ENCODE assay signal across 8 cellular contexts in genomic region chr22:50276143-50276542, GRCh38. TPM values are rescaled to one million over a fixed set of nuclear protein-coding genes. Genes with fewer than 3 reads are reported as not detected.
DNase-seq lines count a peak whose midpoint lies in the region; ATAC-seq and TF ChIP-seq lines count a peak whose summit lies in the region.

No MANE protein-coding gene starts in this region.

- H3K27me3 ChIP-seq in A673 (replicated peaks; ENCODE audit: insufficient read depth, low read depth, low read length, poor library complexity): no peaks in the 10 kb centered on the region
- no peaks in the 10 kb centered on the region for H3K27me3 ChIP-seq in esophagus (ENCODE audit: control insufficient read depth in 1 of 2, insufficient read depth in 2 of 2, low read length in 2 of 2)
- no peaks in the 10 kb centered on the region for H3K27me3 ChIP-seq in naive thymus-derived CD4-positive, alpha-beta T cell (ENCODE audit: control insufficient read depth in 2 of 2, insufficient read depth in 2 of 2, low read length in 2 of 2)

- DNase-seq in A673 (ENCODE audit: low spot score) (peak; percentile 66), WTC11 (ENCODE audit: low spot score) (peak; percentile 39), NCI-H524 (lab: John Stamatoyannopoulos, UW) (no peak)
- peak in 2 of 9 donors; percentile 22 to 27 for DNase-seq in naive thymus-derived CD4-positive, alpha-beta T cell

- no peaks in the 10 kb centered on the region for H3K9me3 Mint-ChIP-seq in WTC11
- no peaks in the 10 kb centered on the region for H3K9me3 Mint-ChIP-seq in naive thymus-derived CD4-positive, alpha-beta T cell

- no peak overlapping the region for H3K4me3 Mint-ChIP-seq in WTC11
- H3K4me3 Mint-ChIP-seq in naive thymus-derived CD4-positive, alpha-beta T cell: no peak overlapping the region

- H3K27ac Mint-ChIP-seq in WTC11: no peak overlapping the region
- H3K27ac Mint-ChIP-seq in naive thymus-derived CD4-positive, alpha-beta T cell: no peak overlapping the region

- CTCF ChIA-PET in A673 (lab: Charles Lee) (interaction anchor here (0.5 to 1.3 kb wide), 11 partner anchors 13 to 409 kb away, joined by 3 to 15 read pairs (median 5); no protein-coding TSS in a partner anchor), WTC11 (lab: Charles Lee) (interaction anchor here (0.6 to 2.4 kb wide), 14 partner anchors 9 to 326 kb away, joined by 3 to 37 read pairs (median 5); partner anchors contain the start of genes DENND6B and MAPK12)
- CTCF ChIA-PET in naive thymus-derived CD4-positive, alpha-beta T cell (lab: Charles Lee): interaction anchor here (0.7 kb wide), 1 partner anchor 127 kb away, joined by 3 read pairs; no protein-coding TSS in a partner anchor

- no TSS peak for BruUV-seq in A673 (replicated peaks; lab: Mats Ljungman, UMichigan)

- intact Hi-C loops in A673 (cut with micrococcal nuclease; ENCODE audit: unreplicated experiment): loop anchor here (2.0 to 10.0 kb wide), 2 partner anchors 51 to 219 kb away; partner anchors contain the start of gene DENND6B
- intact Hi-C loops in naive thymus-derived CD4-positive, alpha-beta T cell (cut with micrococcal nuclease): loop anchor here (10.0 kb wide), 3 partner anchors 199 to 309 kb away; partner anchors contain the start of genes CHKB (in 1 of the 2), LMF2 (in 1 of the 2), NCAPH2 (in 1 of the 2) and SBF1 (in 1 of the 2)

- H3K27ac ChIP-seq in A673 (ENCODE audit: low read depth, low read length, poor library complexity, severe bottlenecking) (no peak overlapping the region), esophagus (ENCODE audit: low read depth in 2 of 2, low read length in 1 of 2) (peak overlapping the region; percentile 55 to 78)
- H3K27ac ChIP-seq in naive thymus-derived CD4-positive, alpha-beta T cell (ENCODE audit: low read depth, low read length): no peak overlapping the region

- peaks cover 61% of the 10 kb centered on the region for H3K36me3 ChIP-seq in A673 (ENCODE audit: insufficient read depth, low read length, poor library complexity, severe bottlenecking)
- peaks cover 0 to 62% of the 10 kb centered on the region in 2 donors for H3K36me3 ChIP-seq in esophagus (ENCODE audit: control insufficient read depth in 2 of 2, insufficient read depth in 2 of 2, low read length in 1 of 2)
- H3K36me3 ChIP-seq in naive thymus-derived CD4-positive, alpha-beta T cell (ENCODE audit: control insufficient read depth in 2 of 3, insufficient read depth in 3 of 3, low read length in 3 of 3): no peaks in the 10 kb centered on the region

- POLR2A ChIA-PET in A673 (lab: Charles Lee; ENCODE audit: low non-redundant PET): interaction anchor here (0.5 to 0.6 kb wide), 2 partner anchors 19 to 46 kb away, joined by 4 to 17 read pairs; no protein-coding TSS in a partner anchor
- POLR2A ChIA-PET in WTC11 (lab: Charles Lee): no interaction called here
- POLR2A ChIA-PET in naive thymus-derived CD4-positive, alpha-beta T cell (lab: Charles Lee): no interaction called here

- no peaks in the 10 kb centered on the region for H3K9me3 ChIP-seq in A673 (ENCODE audit: low read depth, low read length, poor library complexity, severe bottlenecking)
- H3K9me3 ChIP-seq in esophagus (ENCODE audit: control insufficient read depth in 2 of 2, insufficient read depth in 1 of 2, low read depth in 1 of 2, low read length in 1 of 2): peaks cover 0 to 9% of the 10 kb centered on the region in 2 donors
- no peaks in the 10 kb centered on the region for H3K9me3 ChIP-seq in naive thymus-derived CD4-positive, alpha-beta T cell (ENCODE audit: control insufficient read depth in 2 of 3, low read length in 3 of 3)

- H3K4me3 ChIP-seq in A673 (ENCODE audit: low read depth, low read length, poor library complexity, severe bottlenecking) (no peak overlapping the region), esophagus (ENCODE audit: low read depth in 1 of 2, low read length in 2 of 2) (no peak overlapping the region)
- no peak overlapping the region for H3K4me3 ChIP-seq in naive thymus-derived CD4-positive, alpha-beta T cell (ENCODE audit: low read length)

- peak; percentile 65 for ATAC-seq in HG03025 (IDR thresholded peaks at IDR 0.05; ENCODE audit: low FRiP score, unreplicated experiment)
- peak; percentile 6; the same call in 1 of the 2 replicates for ATAC-seq in WTC11
- peak; percentile 86 for ATAC-seq in naive thymus-derived CD4-positive, alpha-beta T cell
- no peak for ATAC-seq in GM21737 (IDR thresholded peaks at IDR 0.05; ENCODE audit: unreplicated experiment)

- 52 to 58% methylated on average over 25 of the region's 25 CpGs for WGBS in esophagus, 2 donors

- H3K36me3 Mint-ChIP-seq in WTC11: peaks cover 43% of the 10 kb centered on the region
- no peaks in the 10 kb centered on the region for H3K36me3 Mint-ChIP-seq in naive thymus-derived CD4-positive, alpha-beta T cell

- H3K4me1 ChIP-seq in A673 (ENCODE audit: insufficient read depth, low read length, poor library complexity, severe bottlenecking) (peaks cover 17% of the 10 kb centered on the region), esophagus (ENCODE audit: control insufficient read depth in 2 of 2, insufficient read depth in 2 of 2, low read length in 1 of 2) (peaks cover 0 to 16% of the 10 kb centered on the region in 2 donors)
- peaks cover 3 to 4% of the 10 kb centered on the region in 2 donors for H3K4me1 ChIP-seq in naive thymus-derived CD4-positive, alpha-beta T cell (ENCODE audit: control insufficient read depth in 2 of 2, insufficient read depth in 2 of 2, low read length in 2 of 2)

- H3K27me3 Mint-ChIP-seq in WTC11 (ENCODE audit: low read depth): peaks cover 8% of the 10 kb centered on the region
- H3K27me3 Mint-ChIP-seq in naive thymus-derived CD4-positive, alpha-beta T cell: peaks cover 0 to 12% (median 0%) of the 10 kb centered on the region in 5 donors

- no peaks in the 10 kb centered on the region for H3K4me1 Mint-ChIP-seq in WTC11
- peaks cover 0 to 12% (median 5%) of the 10 kb centered on the region in 7 donors for H3K4me1 Mint-ChIP-seq in naive thymus-derived CD4-positive, alpha-beta T cell

- TF ChIP-seq CTCF in A673 (conservative IDR thresholded peaks at IDR 0.05; ENCODE audit: low read depth, low read length) (peak; percentile 87), GM12873 (IDR thresholded peaks at IDR 0.05; ENCODE audit: insufficient read depth, low read depth, low read length, missing control alignments) (peak; percentile 72), WTC11 (IDR thresholded peaks at IDR 0.05) (peak; percentile 75)

TF ChIP-seq in WTC11, 78 proteins besides CTCF, POLR2A, EP300 and RAD21:
- TF ChIP-seq ZNF416 (CRISPR knock-in tag; IDR thresholded peaks at IDR 0.05): no peak
- 0 out of 2 replicates have a peak, but pooled peaks have one; percentile 38 for TF ChIP-seq HMGXB4 (CRISPR knock-in tag; IDR thresholded peaks at IDR 0.05)
- TF ChIP-seq MAX (CRISPR knock-in tag; IDR thresholded peaks at IDR 0.05): 0 out of 2 replicates have a peak, but pooled peaks have one; percentile 14
TF ChIP-seq in WTC11: peak in this region for 2.

RNA-seq across cellular contexts. Expression of gene MAPK11, which starts 6.0 kb away (rescaled TPM):
- total RNA-seq in A673 (2021) (5.4 and 10.4 TPM in 2 replicates), WTC11 (2021) (1.4 to 2.3 TPM (median 1.9 TPM) in 3 replicates)
- polyA plus RNA-seq in esophagus: 1 to 10 TPM; 5.4 to 6.1 TPM
- total RNA-seq in naive thymus-derived CD4-positive, alpha-beta T cell: 10 to 100 TPM in 1 of 5 experiments, 1 to 10 TPM in 4; 1.3 to 22.9 (median 4.5) TPM
- under 1 TPM; 0.13 to 0.19 TPM for polyA plus RNA-seq in naive thymus-derived CD4-positive, alpha-beta T cell

RNA-seq across cellular contexts. Expression of gene MAPK12, which starts 14.7 kb away (rescaled TPM):
- total RNA-seq in A673 (2021) (20.8 and 27.5 TPM in 2 replicates), WTC11 (2021) (26.9 to 31.0 TPM (median 28.8 TPM) in 3 replicates)
- polyA plus RNA-seq in esophagus: 1 to 10 TPM; 3.0 to 3.4 TPM
- 1 to 10 TPM; 1.7 to 6.2 (median 2.3) TPM for total RNA-seq in naive thymus-derived CD4-positive, alpha-beta T cell
- polyA plus RNA-seq in naive thymus-derived CD4-positive, alpha-beta T cell: under 1 TPM in 1 of 2 donors, not detected in 1; 0.07 TPM

RNA-seq across cellular contexts. Expression of gene HDAC10, which starts 25.1 kb away (rescaled TPM):
- total RNA-seq in A673 (2021) (38.6 and 42.8 TPM in 2 replicates), WTC11 (2021) (31.9 to 40.9 TPM (median 38.2 TPM) in 3 replicates)
- 10 to 100 TPM; 22.0 to 42.4 TPM for polyA plus RNA-seq in esophagus
- 100 to 1,000 TPM in 3 of 5 experiments, 10 to 100 TPM in 2; 95.9 to 139 (median 105) TPM for total RNA-seq in naive thymus-derived CD4-positive, alpha-beta T cell
- 1 to 10 TPM; 7.1 to 9.8 TPM for polyA plus RNA-seq in naive thymus-derived CD4-positive, alpha-beta T cell

RNA-seq across cellular contexts. Expression of gene PLXNB2, which starts 31.3 kb away (rescaled TPM):
- total RNA-seq in A673 (2021) (155 and 173 TPM in 2 replicates), WTC11 (2021) (110 to 113 TPM (median 111 TPM) in 3 replicates)
- 100 to 1,000 TPM; 107 to 186 TPM for polyA plus RNA-seq in esophagus
- total RNA-seq in naive thymus-derived CD4-positive, alpha-beta T cell: 100 to 1,000 TPM in 1 of 5 experiments, 10 to 100 TPM in 2, 1 to 10 TPM in 2; 2.9 to 138 (median 12.6) TPM
- polyA plus RNA-seq in naive thymus-derived CD4-positive, alpha-beta T cell: under 1 TPM; 0.05 to 0.32 TPM

RNA-seq across cellular contexts. Expression of gene TUBGCP6, which starts 31.3 kb away (rescaled TPM):
- 31.0 and 33.1 TPM in 2 replicates for total RNA-seq in A673 (2021)
- 36.3 to 45.4 TPM (median 40.8 TPM) in 3 replicates for total RNA-seq in WTC11 (2021)
- polyA plus RNA-seq in esophagus: 10 to 100 TPM; 19.3 to 37.9 TPM
- 100 to 1,000 TPM in 4 of 5 experiments, 10 to 100 TPM in 1; 67.8 to 146 (median 134) TPM for total RNA-seq in naive thymus-derived CD4-positive, alpha-beta T cell
- 10 to 100 TPM; 15.2 to 28.4 TPM for polyA plus RNA-seq in naive thymus-derived CD4-positive, alpha-beta T cell

Comparison
In these comparisons a context has a peak if more than half of its experiments do, and no peak if none do; other contexts are left out.
1. DNase-seq: peak in A673 (single experiment) and WTC11 (single experiment); none in NCI-H524 (0 of 2).
2. H3K27ac ChIP-seq: peak in esophagus (2 of 2); none in A673 (single experiment) and naive thymus-derived CD4-positive, alpha-beta T cell (single experiment).
3. Peak in every context shown above with its lines, with median percentiles within 50 percentile points of each other: CTCF ChIP-seq.